21 cellular contexts compared by ENCODE assay signal in the genomic region with DNA sequence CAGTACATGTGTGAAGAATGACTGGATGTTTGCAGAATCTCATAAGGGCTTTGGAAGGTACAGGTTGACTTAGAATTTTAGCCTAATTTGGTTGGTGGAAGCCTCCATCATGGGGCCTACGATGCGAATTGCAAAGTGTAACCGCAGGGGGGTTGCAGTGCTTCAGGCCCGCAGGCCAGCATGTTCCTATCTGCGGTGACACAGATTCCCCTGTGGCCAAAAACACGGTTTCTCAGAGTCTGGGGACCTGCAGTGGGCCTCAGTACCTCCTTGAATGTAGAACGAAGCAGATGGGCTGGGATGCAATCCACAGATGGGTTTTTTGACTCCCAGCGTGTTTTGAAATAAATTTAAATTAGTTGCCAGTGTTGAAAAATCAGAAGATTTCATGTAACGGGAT. TPM values are rescaled to one million over a fixed set of nuclear protein-coding genes. Genes with fewer than 3 reads are reported as not detected.
DNase-seq lines count a peak whose midpoint lies in the region; ATAC-seq and TF ChIP-seq lines count a peak whose summit lies in the region.
"Had no signal": no experiment of that assay in that cellular context is flagged by ENCODE, and none has a peak within 500 bp of the region (broad histone marks: within the 10 kb centered on the region; RNA-seq: fewer than 3 reads in every experiment).

No MANE protein-coding gene starts in this region.

- H3K4me3 Mint-ChIP-seq in CD4-positive, CD25-positive, alpha-beta regulatory T cell = no peak overlapping the region
- peak overlapping the region in 2 of 10 donors; percentile 46 to 53 for H3K4me3 Mint-ChIP-seq in naive thymus-derived CD8-positive, alpha-beta T cell

- no peak overlapping the region for H3K4me3 ChIP-seq in CD4-positive, CD25-positive, alpha-beta regulatory T cell (ENCODE audit: low read depth, low read length)
- no peak overlapping the region for H3K4me3 ChIP-seq in NB4 (ENCODE audit: low read depth, low read length)
- no peak overlapping the region for H3K4me3 ChIP-seq in dorsolateral prefrontal cortex
- no peak overlapping the region for H3K4me3 ChIP-seq in gastrocnemius medialis
- H3K4me3 ChIP-seq: A549, GM12878 had no signal

- H3K36me3 ChIP-seq in CD4-positive, CD25-positive, alpha-beta regulatory T cell (ENCODE audit: control insufficient read depth, insufficient read depth, low read length) = no peaks in the 10 kb centered on the region
- peaks cover 0 to 5% of the 10 kb centered on the region in 2 donors for H3K36me3 ChIP-seq in gastrocnemius medialis

- no peaks in the 10 kb centered on the region for H3K9me3 Mint-ChIP-seq in CD4-positive, CD25-positive, alpha-beta regulatory T cell
- no peaks in the 10 kb centered on the region for H3K9me3 Mint-ChIP-seq in naive thymus-derived CD8-positive, alpha-beta T cell

- H3K27ac Mint-ChIP-seq in CD4-positive, CD25-positive, alpha-beta regulatory T cell = peak overlapping the region in 2 of 3 donors; percentile 46 to 68
- peak overlapping the region in 6 of 10 donors; percentile 32 to 94 (median 82) for H3K27ac Mint-ChIP-seq in naive thymus-derived CD8-positive, alpha-beta T cell

- no peak for ATAC-seq in CD4-positive, CD25-positive, alpha-beta regulatory T cell (ENCODE audit: low read depth in 2 of 2)
- ATAC-seq in naive thymus-derived CD8-positive, alpha-beta T cell = no peak
- no peak for ATAC-seq in GM21367 (IDR thresholded peaks at IDR 0.05; ENCODE audit: unreplicated experiment)
- ATAC-seq in gastrocnemius medialis = no peak
- ATAC-seq: A549, HepG2 had no signal

- no peak overlapping the region for H3K27ac ChIP-seq in CD4-positive, CD25-positive, alpha-beta regulatory T cell (ENCODE audit: insufficient read depth, low read length, poor library complexity, severe bottlenecking)
- H3K27ac ChIP-seq in dorsolateral prefrontal cortex (peak overlapping the region in 40 of 59 donors; percentile 2 to 85 (median 60)), gastrocnemius medialis (no peak overlapping the region)
- H3K27ac ChIP-seq: A549 had no signal

- H3K4me1 ChIP-seq in CD4-positive, CD25-positive, alpha-beta regulatory T cell (ENCODE audit: control insufficient read depth, insufficient read depth, low read length, poor library complexity, severe bottlenecking) = no peaks in the 10 kb centered on the region
- no peaks in the 10 kb centered on the region for H3K4me1 ChIP-seq in gastrocnemius medialis
- H3K4me1 ChIP-seq: A549 had no signal

- POLR2A ChIA-PET in naive thymus-derived CD8-positive, alpha-beta T cell (lab: Charles Lee) = interaction anchor here (1.1 kb wide), 1 partner anchor 51 kb away, joined by 3 read pairs; a partner anchor contains a TSS
- POLR2A ChIA-PET in GM10248 (lab: Yijun Ruan, JAX) = no interaction called here

- TF ChIP-seq CTCF in NB4 (IDR thresholded peaks at IDR 0.05; ENCODE audit: low read depth, low read length) (no peak), dorsolateral prefrontal cortex (IDR thresholded peaks at IDR 0.05 in 54 of 56, conservative IDR thresholded peaks at IDR 0.05 in 2 of 56; ENCODE audit: low read depth in 1 of 56, partially characterized antibody in 56 of 56) (no peak), GM10248 (IDR thresholded peaks at IDR 0.05; ENCODE audit: control extremely low read depth, extremely low read depth, low read depth, missing control alignments) (no peak), gastrocnemius medialis (IDR thresholded peaks at IDR 0.05 in 4 of 5, conservative IDR thresholded peaks at IDR 0.05 in 1 of 5) (no peak)

- H3K27me3 Mint-ChIP-seq in CD4-positive, CD25-positive, alpha-beta regulatory T cell = no peaks in the 10 kb centered on the region
- H3K27me3 Mint-ChIP-seq in naive thymus-derived CD8-positive, alpha-beta T cell = peaks cover 0 to 1% (median 0%) of the 10 kb centered on the region in 5 donors

- TF ChIP-seq POLR2A in NB4 (IDR thresholded peaks at IDR 0.05; ENCODE audit: extremely low read depth, insufficient read length) = no peak
- no peak for TF ChIP-seq POLR2A in gastrocnemius medialis (IDR thresholded peaks at IDR 0.05)

- in situ Hi-C loops in gastrocnemius medialis (cut with MboI; ENCODE audit: low sequenced_read_pairs in 4 of 4) = no loop called here

- H3K9me3 ChIP-seq in CD4-positive, CD25-positive, alpha-beta regulatory T cell (ENCODE audit: control insufficient read depth in 2 of 2, low read length in 2 of 2) = no peaks in the 10 kb centered on the region
- H3K9me3 ChIP-seq in gastrocnemius medialis = no peaks in the 10 kb centered on the region
- H3K9me3 ChIP-seq: A549, SK-N-SH had no signal

- H3K4me1 Mint-ChIP-seq in CD4-positive, CD25-positive, alpha-beta regulatory T cell = peaks cover 0 to 4% (median 2%) of the 10 kb centered on the region in 4 donors
- H3K4me1 Mint-ChIP-seq in naive thymus-derived CD8-positive, alpha-beta T cell = peaks cover 22 to 67% (median 35%) of the 10 kb centered on the region in 4 donors

- DNase-seq in CD4-positive, CD25-positive, alpha-beta regulatory T cell = no peak
- DNase-seq in NB4 (ENCODE audit: low read depth) (peak; percentile 56), dorsolateral prefrontal cortex (no peak), GM10248 (ENCODE audit: extremely low spot score) (no peak), gastrocnemius medialis (no peak)
- no peak for DNase-seq in naive thymus-derived CD8-positive, alpha-beta T cell
- DNase-seq: COR-L47, GOT3, NCI-H187, NCI-H2107, NCI-H510A, NCI-H748 treated with DMSO at 0.1 percent for 48 hours, OCI-M1, SHP77 treated with DMSO at 0.1 percent for 48 hours, SK-N-SH had no signal

- intact Hi-C loops in dorsolateral prefrontal cortex (cut with DNase I) (no loop called here), gastrocnemius medialis (cut with DNase I; ENCODE audit: low total_unique reads) (no loop called here)

- CTCF ChIA-PET in GM10248 (lab: Yijun Ruan, JAX) = interaction anchor here (1.2 to 2.4 kb wide), 2 partner anchors 32 to 53 kb away, joined by 3 to 6 read pairs; no protein-coding TSS in a partner anchor

- no peaks in the 10 kb centered on the region for H3K27me3 ChIP-seq in CD4-positive, CD25-positive, alpha-beta regulatory T cell (ENCODE audit: control insufficient read depth, insufficient read depth, low read length)
- no peaks in the 10 kb centered on the region for H3K27me3 ChIP-seq in dorsolateral prefrontal cortex
- H3K27me3 ChIP-seq in gastrocnemius medialis = no peaks in the 10 kb centered on the region

- H3K36me3 Mint-ChIP-seq in CD4-positive, CD25-positive, alpha-beta regulatory T cell = peaks cover 17% of the 10 kb centered on the region
- peaks cover 0 to 15% (median under 1%) of the 10 kb centered on the region in 3 donors for H3K36me3 Mint-ChIP-seq in naive thymus-derived CD8-positive, alpha-beta T cell

RNA-seq across cellular contexts. Expression of a gene that starts 34.7 kb away (rescaled TPM):
- 7.5 TPM for total RNA-seq in CD4-positive, CD25-positive, alpha-beta regulatory T cell
- 1 to 10 TPM; 1.5 to 3.9 (median 3.3) TPM for polyA plus RNA-seq in CD4-positive, CD25-positive, alpha-beta regulatory T cell
- total RNA-seq in dorsolateral prefrontal cortex = 100 to 1,000 TPM in 119 of 120 experiments, 10 to 100 TPM in 1; 72.3 to 269 (median 208) TPM
- 10 to 100 TPM; 13.0 to 15.1 TPM for total RNA-seq in naive thymus-derived CD8-positive, alpha-beta T cell
- polyA plus RNA-seq in naive thymus-derived CD8-positive, alpha-beta T cell = 10 to 100 TPM in 1 of 3 donors, 1 to 10 TPM in 2; 4.5 to 12.1 (median 7.8) TPM
- total RNA-seq in gastrocnemius medialis = 10 to 100 TPM in 3 of 4 donors, 1 to 10 TPM in 1; 8.2 to 22.4 (median 21.4) TPM

RNA-seq across cellular contexts. Expression of a gene that starts 50.0 kb away (rescaled TPM):
- not detected for total RNA-seq in CD4-positive, CD25-positive, alpha-beta regulatory T cell
- polyA plus RNA-seq in CD4-positive, CD25-positive, alpha-beta regulatory T cell = not detected
- total RNA-seq in dorsolateral prefrontal cortex (under 1 TPM in 6 of 120 experiments, not detected in 114; 0.39 to 0.83 (median 0.59) TPM), gastrocnemius medialis (not detected)
- total RNA-seq in naive thymus-derived CD8-positive, alpha-beta T cell = not detected
- not detected for polyA plus RNA-seq in naive thymus-derived CD8-positive, alpha-beta T cell
- total RNA-seq: Daoy, GM12878, HepG2, RPMI7951 had no signal
- polyA plus RNA-seq: A549, HepG2 had no signal

RNA-seq across cellular contexts. Expression of a gene that starts 51.0 kb away (rescaled TPM):
- 42.6 TPM for total RNA-seq in CD4-positive, CD25-positive, alpha-beta regulatory T cell
- polyA plus RNA-seq in CD4-positive, CD25-positive, alpha-beta regulatory T cell = 10 to 100 TPM; 26.0 to 38.9 (median 37.1) TPM
- total RNA-seq in dorsolateral prefrontal cortex (10 to 100 TPM; 22.0 to 43.5 (median 31.1) TPM), gastrocnemius medialis (10 to 100 TPM; 55.0 to 93.5 (median 68.4) TPM)
- 10 to 100 TPM; 29.0 to 32.5 TPM for total RNA-seq in naive thymus-derived CD8-positive, alpha-beta T cell
- 10 to 100 TPM; 28.8 to 45.3 (median 37.7) TPM for polyA plus RNA-seq in naive thymus-derived CD8-positive, alpha-beta T cell

Comparison
In these comparisons a context has a peak if more than half of its experiments do, and no peak if none do; other contexts are left out.
1. H3K27ac ChIP-seq: peak in dorsolateral prefrontal cortex (40 of 59); none in CD4-positive, CD25-positive, alpha-beta regulatory T cell (single experiment) and gastrocnemius medialis (0 of 4).